ENCODE assay signal across 8 cellular contexts in the genomic region with DNA sequence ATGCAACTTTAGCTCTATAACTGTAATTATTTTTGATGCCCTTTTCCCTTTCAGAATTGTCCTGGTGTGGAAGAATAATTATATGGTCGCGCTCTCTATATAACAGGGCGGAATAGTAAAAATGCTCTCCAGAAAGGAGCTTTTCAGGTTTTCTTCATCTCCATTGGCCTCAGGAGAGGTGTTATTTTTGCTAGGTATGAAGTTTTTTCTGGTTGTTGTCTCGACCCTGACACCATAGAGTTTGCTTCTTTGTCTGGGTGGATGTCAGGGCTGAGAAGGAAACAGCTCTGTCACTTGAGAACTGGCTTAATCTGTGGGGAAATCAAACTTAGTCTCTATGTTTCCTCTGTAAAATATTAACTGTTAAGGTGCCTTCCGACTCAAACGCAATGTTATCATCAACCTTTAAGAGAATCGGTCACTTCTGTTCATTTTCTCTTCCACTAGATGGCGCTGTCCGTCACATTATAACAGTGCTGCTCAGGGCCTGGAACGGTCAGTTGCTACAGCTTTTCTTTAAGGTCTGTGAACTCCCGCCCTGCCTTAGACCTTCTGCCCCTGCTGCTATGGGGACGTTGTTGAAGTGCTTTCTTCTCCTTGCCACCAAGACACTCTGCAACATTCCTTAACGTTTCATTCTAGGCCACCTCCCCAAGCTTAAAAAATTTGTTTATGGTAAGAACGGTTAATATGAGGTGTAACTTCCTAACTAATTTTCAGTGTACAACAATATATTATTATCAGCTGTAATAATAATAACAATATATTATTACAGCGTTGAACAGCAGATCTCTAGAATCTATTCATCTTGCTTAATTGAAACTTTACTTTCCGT. TPM values are rescaled to one million over a fixed set of nuclear protein-coding genes. Genes with fewer than 3 reads are reported as not detected.
DNase-seq lines count a peak whose midpoint lies in the region; ATAC-seq and TF ChIP-seq lines count a peak whose summit lies in the region.

No MANE protein-coding gene starts in this region.

- ATAC-seq in GM21723 (IDR thresholded peaks at IDR 0.05; ENCODE audit: unreplicated experiment): peak; percentile 90

- in situ Hi-C loops in KBM-7 (cut with MboI; ENCODE audit: low pct_unique_long_range_greater_than_20kb, low sequenced_read_pairs): loop anchor here (25.0 kb wide), 1 partner anchor 319 kb away; no protein-coding TSS in a partner anchor

- H3K4me3 ChIP-seq in OCI-LY3 (ENCODE audit: low read length): peak overlapping the region; percentile 24
- H3K4me3 ChIP-seq in neuron (ENCODE audit: low read length): no peak overlapping the region

- H2AFZ ChIP-seq in OCI-LY3 (ENCODE audit: low read depth, low read length): peak overlapping the region; percentile 80
- H2AFZ ChIP-seq in neuron (ENCODE audit: low read depth, low read length): peak overlapping the region; percentile 18

- H3K27me3 ChIP-seq in OCI-LY3 (ENCODE audit: low read depth, low read length) (peaks cover 33% of the 10 kb centered on the region; the same call in 1 of the 2 replicates), neuron (ENCODE audit: insufficient read depth, low read length) (peaks cover 3% of the 10 kb centered on the region)

- H3K9me3 ChIP-seq in OCI-LY3 (ENCODE audit: insufficient read depth, low read length) (no peaks in the 10 kb centered on the region), neuron (ENCODE audit: low read length) (no peaks in the 10 kb centered on the region)

- H3K4me2 ChIP-seq in OCI-LY3 (ENCODE audit: low read length): peak overlapping the region; percentile 66

- no peak overlapping the region for H3K27ac ChIP-seq in OCI-LY3 (ENCODE audit: low read length)

- no peaks in the 10 kb centered on the region for H4K20me1 ChIP-seq in OCI-LY3 (ENCODE audit: insufficient read depth, low read length)

- peaks cover 7% of the 10 kb centered on the region for H3K4me1 ChIP-seq in OCI-LY3 (ENCODE audit: low read length)
- peaks cover 8% of the 10 kb centered on the region for H3K4me1 ChIP-seq in neuron (ENCODE audit: insufficient read depth, low read length)

- DNase-seq in EL: peak; percentile 80
- DNase-seq in KBM-7: peak; percentile 67
- peak; percentile 61 for DNase-seq in activated CD8-positive, alpha-beta memory T cell treated with anti-CD3 and anti-CD28 coated beads, Interleukin-2, amount 50 U/mL, for 48 hours
- peak; percentile 58 for DNase-seq in fibroblast of gingiva (ENCODE audit: low read depth)
- peak; percentile 67 for DNase-seq in ureter (ENCODE audit: low spot score)

- no peaks in the 10 kb centered on the region for H3K36me3 ChIP-seq in OCI-LY3 (replicated peaks; ENCODE audit: low read depth, low read length)
- no peaks in the 10 kb centered on the region for H3K36me3 ChIP-seq in neuron (ENCODE audit: insufficient read depth, low read length)

- H3K9ac ChIP-seq in OCI-LY3 (ENCODE audit: low read length): no peak overlapping the region

- H3K79me2 ChIP-seq in OCI-LY3 (ENCODE audit: low read length): no peaks in the 10 kb centered on the region

- TF ChIP-seq CTCF in OCI-LY3 (IDR thresholded peaks at IDR 0.05; ENCODE audit: low read depth, low read length): peak; percentile 98

RNA-seq across cellular contexts. Expression of a gene that starts 23.8 kb away (rescaled TPM):
- total RNA-seq in ureter: not detected

RNA-seq across cellular contexts. Expression of a gene that starts 41.6 kb away (rescaled TPM):
- total RNA-seq in ureter: 25.7 TPM
